Comparison of ENCODE assay signal across 14 cellular contexts in genomic region chr22:19497245-19497644, GRCh38. TPM values are rescaled to one million over a fixed set of nuclear protein-coding genes. Genes with fewer than 3 reads are reported as not detected.
A peak's percentile ranks its signal among the peaks of the same experiment; 100 is the strongest.
DNase-seq lines count a peak whose midpoint lies in the region; ATAC-seq and TF ChIP-seq lines count a peak whose summit lies in the region.
"Had no signal": no experiment of that assay in that cellular context is flagged by ENCODE, and none has a peak within 500 bp of the region (broad histone marks: within the 10 kb centered on the region; RNA-seq: fewer than 3 reads in every experiment).

No MANE protein-coding gene starts in this region.

- H3K27me3 ChIP-seq in kidney epithelial cell (ENCODE audit: control insufficient read depth, insufficient read depth, low read length): no peaks in the 10 kb centered on the region

- H3K9me3 Mint-ChIP-seq in naive thymus-derived CD8-positive, alpha-beta T cell: no peaks in the 10 kb centered on the region
- H3K9me3 Mint-ChIP-seq: activated naive CD8-positive, alpha-beta T cell treated with anti-CD3 and anti-CD28 coated beads, Interleukin-2, amount 50 U/mL, for 24 hours; natural killer cell; stimulated activated naive B cell treated with anti-CD40 and anti-IgM and Interleukin-4, amounts not matched to agents 10 μg/mL and 1 μg/mL and 100 μg/mL, for 72 hours; T-helper 2 cell treated with Interferon-gamma antibody and Interleukin-4, amounts not matched to agents 5 μg/mL and 100 μg/mL, for 36 hours had no signal

- CTCF ChIA-PET in AG04449 (lab: Yijun Ruan, JAX): interaction anchor here (0.8 to 4.2 kb wide), 2 partner anchors 12 to 133 kb away, joined by 3 to 66 read pairs; no protein-coding TSS in a partner anchor

- TF ChIP-seq CTCF in AG04449 (IDR thresholded peaks at IDR 0.05; ENCODE audit: insufficient read depth, low read length, missing control alignments) (no peak), kidney epithelial cell (IDR thresholded peaks at IDR 0.05; ENCODE audit: insufficient read depth, low read length, poor library complexity, severe bottlenecking) (no peak)

- DNase-seq in AG04449 (ENCODE audit: low read depth, low spot score) (peak; percentile 29), HT1080 (ENCODE audit: low read depth) (peak; percentile 50), astrocyte of the hippocampus (ENCODE audit: low read depth, low spot score) (peak; percentile 92), kidney epithelial cell (ENCODE audit: low read depth) (peak; percentile 51), medulla oblongata (ENCODE audit: extremely low spot score) (no peak)
- no peak for DNase-seq in stimulated activated CD4-positive, alpha-beta T cell treated with anti-CD3 and anti-CD28 coated beads, Interleukin-4, amount 100 ng/mL, for 24 hours
- DNase-seq in naive thymus-derived CD8-positive, alpha-beta T cell: no peak
- DNase-seq: activated naive CD8-positive, alpha-beta T cell treated with anti-CD3 and anti-CD28 coated beads, Interleukin-2, amount 50 U/mL, for 24 hours; natural killer cell; NCI-H748 treated with DMSO at 0.1 percent for 48 hours; stimulated activated naive B cell treated with anti-CD40 and anti-IgM and Interleukin-4, amounts not matched to agents 10 μg/mL and 1 μg/mL and 100 μg/mL, for 72 hours had no signal

- H3K4me1 Mint-ChIP-seq in naive thymus-derived CD8-positive, alpha-beta T cell: peaks cover 6 to 8% (median 8%) of the 10 kb centered on the region in 4 donors
- H3K4me1 Mint-ChIP-seq: natural killer cell; stimulated activated naive B cell treated with anti-CD40 and anti-IgM and Interleukin-4, amounts not matched to agents 10 μg/mL and 1 μg/mL and 100 μg/mL, for 72 hours had no signal

- POLR2A ChIA-PET in AG04449 (lab: Yijun Ruan, JAX): interaction anchor here (0.6 kb wide), 1 partner anchor 180 kb away, joined by 5 read pairs; no protein-coding TSS in a partner anchor
- POLR2A ChIA-PET in naive thymus-derived CD8-positive, alpha-beta T cell (lab: Charles Lee): interaction anchor here (0.9 kb wide), 1 partner anchor 133 kb away, joined by 3 read pairs; no protein-coding TSS in a partner anchor

- H3K36me3 Mint-ChIP-seq in naive thymus-derived CD8-positive, alpha-beta T cell: no peaks in the 10 kb centered on the region
- H3K36me3 Mint-ChIP-seq: natural killer cell had no signal

- no peak for ATAC-seq in naive thymus-derived CD8-positive, alpha-beta T cell
- no peak for ATAC-seq in HG03520 (IDR thresholded peaks at IDR 0.05; ENCODE audit: unreplicated experiment)
- ATAC-seq: activated naive CD8-positive, alpha-beta T cell treated with anti-CD3 and anti-CD28 coated beads, Interleukin-2, amount 50 U/mL, for 24 hours; HCT116; natural killer cell; stimulated activated naive B cell treated with anti-CD40 and anti-IgM and Interleukin-4, amounts not matched to agents 10 μg/mL and 1 μg/mL and 100 μg/mL, for 72 hours had no signal

- no peak overlapping the region for H3K4me3 Mint-ChIP-seq in naive thymus-derived CD8-positive, alpha-beta T cell
- H3K4me3 Mint-ChIP-seq: activated naive CD8-positive, alpha-beta T cell treated with anti-CD3 and anti-CD28 coated beads, Interleukin-2, amount 50 U/mL, for 24 hours; natural killer cell; stimulated activated naive B cell treated with anti-CD40 and anti-IgM and Interleukin-4, amounts not matched to agents 10 μg/mL and 1 μg/mL and 100 μg/mL, for 72 hours; T-helper 2 cell treated with Interferon-gamma antibody and Interleukin-4, amounts not matched to agents 5 μg/mL and 100 μg/mL, for 36 hours had no signal

- H3K4me3 ChIP-seq in AG04449 (ENCODE audit: low read depth, low read length) (no peak overlapping the region), kidney epithelial cell (ENCODE audit: low read depth, low read length) (no peak overlapping the region)

- no peaks in the 10 kb centered on the region for H3K27me3 Mint-ChIP-seq in naive thymus-derived CD8-positive, alpha-beta T cell
- H3K27me3 Mint-ChIP-seq: activated naive CD8-positive, alpha-beta T cell treated with anti-CD3 and anti-CD28 coated beads, Interleukin-2, amount 50 U/mL, for 24 hours; stimulated activated naive B cell treated with anti-CD40 and anti-IgM and Interleukin-4, amounts not matched to agents 10 μg/mL and 1 μg/mL and 100 μg/mL, for 72 hours had no signal

- H3K27ac Mint-ChIP-seq in naive thymus-derived CD8-positive, alpha-beta T cell: peak overlapping the region in 2 of 10 donors; percentile 22 to 35
- H3K27ac Mint-ChIP-seq: activated naive CD8-positive, alpha-beta T cell treated with anti-CD3 and anti-CD28 coated beads, Interleukin-2, amount 50 U/mL, for 24 hours; natural killer cell; stimulated activated naive B cell treated with anti-CD40 and anti-IgM and Interleukin-4, amounts not matched to agents 10 μg/mL and 1 μg/mL and 100 μg/mL, for 72 hours; T-helper 2 cell treated with Interferon-gamma antibody and Interleukin-4, amounts not matched to agents 5 μg/mL and 100 μg/mL, for 36 hours had no signal

- H3K36me3 ChIP-seq in kidney epithelial cell (ENCODE audit: control insufficient read depth, insufficient read depth, low read length): no peaks in the 10 kb centered on the region

RNA-seq across cellular contexts. Expression of gene CDC45, which starts 17.5 kb away (rescaled TPM):
- total RNA-seq in HT1080 (2014; rRNA removed; shearing (Covaris generic)): 56.6 and 59.7 TPM in 2 replicates
- polyA plus RNA-seq in HT1080 (2015; cell fraction: cytosol; rRNA removed): 39.8 and 46.2 TPM in 2 replicates
- polyA plus RNA-seq in HT1080 (2015; cell fraction: nucleus; rRNA removed): 51.6 and 61.3 TPM in 2 replicates
- total RNA-seq in kidney epithelial cell: 5.6 and 10.5 TPM in 2 replicates
- total RNA-seq in naive thymus-derived CD8-positive, alpha-beta T cell: 1 to 10 TPM in 1 of 2 experiments, under 1 TPM in 1; 0.69 to 1.8 TPM
- 1 to 10 TPM in 2 of 3 donors, not detected in 1; 1.2 to 2.7 TPM for polyA plus RNA-seq in naive thymus-derived CD8-positive, alpha-beta T cell

RNA-seq across cellular contexts. Expression of gene UFD1, which starts 18.3 kb away (rescaled TPM):
- total RNA-seq in HT1080 (2014; rRNA removed; shearing (Covaris generic)): 94.0 and 115 TPM in 2 replicates
- polyA plus RNA-seq in HT1080 (2015; cell fraction: cytosol; rRNA removed): 52.7 and 70.3 TPM in 2 replicates
- polyA plus RNA-seq in HT1080 (2015; cell fraction: nucleus; rRNA removed): 61.7 and 63.6 TPM in 2 replicates
- 48.9 and 50.9 TPM in 2 replicates for total RNA-seq in kidney epithelial cell
- total RNA-seq in naive thymus-derived CD8-positive, alpha-beta T cell: 10 to 100 TPM; 50.2 to 59.1 TPM
- 10 to 100 TPM; 73.1 to 80.9 (median 78.0) TPM for polyA plus RNA-seq in naive thymus-derived CD8-positive, alpha-beta T cell

RNA-seq across cellular contexts. Expression of gene CLDN5, which starts 27.0 kb away (rescaled TPM):
- not detected in 2 replicates for total RNA-seq in HT1080 (2014; rRNA removed; shearing (Covaris generic))
- polyA plus RNA-seq in HT1080 (2015; cell fraction: cytosol; rRNA removed): not detected in 2 replicates
- polyA plus RNA-seq in HT1080 (2015; cell fraction: nucleus; rRNA removed): not detected in 2 replicates
- total RNA-seq in kidney epithelial cell: 1.6 and 1.7 TPM in 2 replicates
- total RNA-seq in naive thymus-derived CD8-positive, alpha-beta T cell: not detected
- polyA plus RNA-seq in naive thymus-derived CD8-positive, alpha-beta T cell: under 1 TPM in 2 of 3 donors, not detected in 1; 0.11 to 0.22 TPM

RNA-seq across cellular contexts. Expression of gene C22orf39, which starts 49.7 kb away (rescaled TPM):
- total RNA-seq in HT1080 (2014; rRNA removed; shearing (Covaris generic)): 35.9 and 45.7 TPM in 2 replicates
- 34.6 and 39.9 TPM in 2 replicates for polyA plus RNA-seq in HT1080 (2015; cell fraction: cytosol; rRNA removed)
- 14.0 and 14.8 TPM in 2 replicates for polyA plus RNA-seq in HT1080 (2015; cell fraction: nucleus; rRNA removed)
- 37.9 and 42.3 TPM in 2 replicates for total RNA-seq in kidney epithelial cell
- 10 to 100 TPM; 44.2 to 45.1 TPM for total RNA-seq in naive thymus-derived CD8-positive, alpha-beta T cell
- 10 to 100 TPM; 51.9 to 58.7 (median 58.0) TPM for polyA plus RNA-seq in naive thymus-derived CD8-positive, alpha-beta T cell

Comparison
In these comparisons a context has a peak if more than half of its experiments do, and no peak if none do; other contexts are left out.
1. DNase-seq: peak in AG04449 (single experiment), HT1080 (single experiment), astrocyte of the hippocampus (single experiment) and kidney epithelial cell (single experiment); none in stimulated activated CD4-positive, alpha-beta T cell treated with anti-CD3 and anti-CD28 coated beads, Interleukin-4, amount 100 ng/mL, for 24 hours (single experiment), medulla oblongata (single experiment) and naive thymus-derived CD8-positive, alpha-beta T cell (0 of 10).